ENCODE assay signal across 15 cellular contexts in the genomic region with DNA sequence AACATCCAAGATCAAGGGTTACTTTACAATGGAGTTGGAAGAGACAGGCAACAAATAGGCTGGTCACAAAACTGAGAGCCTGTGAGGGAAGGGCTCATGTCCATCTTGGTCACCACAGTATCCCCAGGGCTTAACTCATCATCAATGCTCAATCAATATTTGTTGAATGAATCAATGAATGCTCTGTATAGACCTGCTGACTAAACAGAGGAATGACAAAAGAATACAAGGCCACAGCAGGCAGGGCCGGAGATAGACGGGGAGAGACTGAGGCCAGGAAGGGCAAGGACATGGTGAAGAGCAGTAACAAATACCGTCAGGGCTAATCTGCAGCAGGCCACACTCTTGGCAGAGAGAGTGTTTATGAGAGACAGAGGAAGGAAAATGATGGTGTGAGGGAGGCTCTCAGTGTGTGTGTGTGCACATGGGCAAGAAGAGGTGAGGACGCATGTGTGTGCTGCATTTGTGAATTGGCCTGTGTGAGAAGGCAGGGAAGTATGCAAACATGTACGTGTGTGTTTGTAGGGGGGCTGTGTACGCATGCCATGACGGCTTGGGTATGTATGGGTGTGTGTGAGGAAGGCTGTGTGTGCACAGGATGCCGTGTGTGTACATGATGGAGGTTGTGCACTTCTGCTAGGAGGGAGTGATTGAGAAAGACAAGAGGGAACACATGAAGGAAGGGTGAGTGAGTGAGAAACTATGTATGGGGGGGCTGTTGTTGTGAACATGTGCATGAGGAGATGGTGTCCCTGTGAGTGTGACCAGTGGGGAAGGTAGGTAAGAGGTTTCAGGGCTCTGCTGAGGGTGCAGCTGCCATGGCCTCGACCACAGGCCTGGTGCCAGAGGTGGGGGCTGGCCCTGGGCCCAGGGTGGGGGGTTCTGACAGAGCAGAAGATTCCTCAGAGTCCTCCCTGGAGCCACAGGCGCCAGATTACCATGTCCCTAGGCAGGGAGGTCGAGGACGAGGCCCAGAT. TPM values are rescaled to one million over a fixed set of nuclear protein-coding genes. Genes with fewer than 3 reads are reported as not detected.
DNase-seq lines count a peak whose midpoint lies in the region; ATAC-seq and TF ChIP-seq lines count a peak whose summit lies in the region.
"Had no signal": no experiment of that assay in that cellular context is flagged by ENCODE, and none has a peak within 500 bp of the region (broad histone marks: within the 10 kb centered on the region; RNA-seq: fewer than 3 reads in every experiment).

No MANE protein-coding gene starts in this region.

- H3K27me3 ChIP-seq in adipocyte (replicated peaks; ENCODE audit: control insufficient read depth, insufficient read depth, low read length) (no peaks in the 10 kb centered on the region), foreskin keratinocyte (no peaks in the 10 kb centered on the region), transverse colon (no peaks in the 10 kb centered on the region)
- H3K27me3 ChIP-seq: pancreas, Peyer's patch had no signal

- peak; percentile 10 for ATAC-seq in foreskin keratinocyte
- ATAC-seq in activated naive CD4-positive, alpha-beta T cell treated with anti-CD3 and anti-CD28 coated beads, Interleukin-2, amount 50 U/mL, for 72 hours, result no peak
- ATAC-seq: activated CD8-positive, alpha-beta T cell treated with anti-CD3 and anti-CD28 coated beads for 36 hours; pancreas; stimulated activated naive CD8-positive, alpha-beta T cell treated with anti-CD3 and anti-CD28 coated beads, Interleukin-15, amount 100 ng/mL, for 72 hours had no signal

- DNase-seq in adipocyte (ENCODE audit: low read depth) (peak; percentile 61), foreskin keratinocyte (no peak), non-pigmented ciliary epithelial cell (ENCODE audit: low read depth) (peak; percentile 27), transverse colon (no peak), NCI-H345 treated with DMSO at 0.1 percent for 48 hours (lab: John Stamatoyannopoulos, UW; ENCODE audit: unreplicated experiment) (no peak)
- no peak for DNase-seq in activated naive CD4-positive, alpha-beta T cell treated with anti-CD3 and anti-CD28 coated beads, Interleukin-2, amount 50 U/mL, for 72 hours (ENCODE audit: low spot score in 2 of 2)
- no peak for DNase-seq in central memory CD4-positive, alpha-beta T cell
- DNase-seq: activated CD8-positive, alpha-beta T cell treated with anti-CD3 and anti-CD28 coated beads for 36 hours; activated naive CD4-positive, alpha-beta T cell treated with anti-CD3 and anti-CD28 coated beads for 36 hours; NCI-H446; pancreas; Peyer's patch; stimulated activated CD4-positive, alpha-beta T cell treated with anti-CD3 and anti-CD28 coated beads, Interleukin-4, amount 100 ng/mL, for 4 hours; stimulated activated naive CD8-positive, alpha-beta T cell treated with anti-CD3 and anti-CD28 coated beads, Interleukin-15, amount 100 ng/mL, for 72 hours had no signal

- H3K4me1 ChIP-seq in adipocyte (ENCODE audit: control insufficient read depth, insufficient read depth, low read length), result peaks cover 40% of the 10 kb centered on the region
- H3K4me1 ChIP-seq in foreskin keratinocyte, result peaks cover 20% of the 10 kb centered on the region
- peaks cover 33 to 46% (median 40%) of the 10 kb centered on the region in 4 donors for H3K4me1 ChIP-seq in transverse colon
- H3K4me1 ChIP-seq: pancreas had no signal

- H3K36me3 Mint-ChIP-seq in activated naive CD4-positive, alpha-beta T cell treated with anti-CD3 and anti-CD28 coated beads, Interleukin-2, amount 50 U/mL, for 72 hours, result no peaks in the 10 kb centered on the region

- WGBS in transverse colon (ENCODE audit: low coverage in 1 of 2), 2 donors, result 55 to 65% methylated on average over 8 to 12 of the region's 12 CpGs

- H3K27ac Mint-ChIP-seq in activated naive CD4-positive, alpha-beta T cell treated with anti-CD3 and anti-CD28 coated beads, Interleukin-2, amount 50 U/mL, for 72 hours, result no peak overlapping the region
- H3K27ac Mint-ChIP-seq: activated CD8-positive, alpha-beta T cell treated with anti-CD3 and anti-CD28 coated beads for 36 hours; activated naive CD4-positive, alpha-beta T cell treated with anti-CD3 and anti-CD28 coated beads for 36 hours; stimulated activated naive CD8-positive, alpha-beta T cell treated with anti-CD3 and anti-CD28 coated beads, Interleukin-15, amount 100 ng/mL, for 72 hours had no signal

- intact Hi-C loops in transverse colon (cut with DNase I; ENCODE audit: low total_unique reads), result no loop called here

- no peak overlapping the region for H3K4me3 ChIP-seq in adipocyte (ENCODE audit: low read length)
- no peak overlapping the region for H3K4me3 ChIP-seq in transverse colon
- H3K4me3 ChIP-seq: pancreas, Peyer's patch had no signal

- TF ChIP-seq CTCF in foreskin keratinocyte (conservative IDR thresholded peaks at IDR 0.05) (no peak), transverse colon (IDR thresholded peaks at IDR 0.05) (no peak)

- in situ Hi-C loops in transverse colon (cut with MboI; ENCODE audit: low pct_ligation_motif_present in 1 of 4, low pct_unique_long_range_greater_than_20kb in 1 of 4, low sequenced_read_pairs in 3 of 4), result no loop called here

- H3K27ac ChIP-seq in foreskin keratinocyte, result no peak overlapping the region
- H3K27ac ChIP-seq in transverse colon, result peak overlapping the region; percentile 55 to 85 (median 65)
- H3K27ac ChIP-seq: pancreas had no signal

- H3K9me3 ChIP-seq in adipocyte (ENCODE audit: control insufficient read depth, low read length) (no peaks in the 10 kb centered on the region), transverse colon (no peaks in the 10 kb centered on the region)
- H3K9me3 ChIP-seq: pancreas, Peyer's patch had no signal

- H3K9ac ChIP-seq in adipocyte (ENCODE audit: low read length), result peak overlapping the region; percentile 38

- H3K9me3 Mint-ChIP-seq in activated naive CD4-positive, alpha-beta T cell treated with anti-CD3 and anti-CD28 coated beads, Interleukin-2, amount 50 U/mL, for 72 hours, result no peaks in the 10 kb centered on the region
- H3K9me3 Mint-ChIP-seq: activated CD8-positive, alpha-beta T cell treated with anti-CD3 and anti-CD28 coated beads for 36 hours; activated naive CD4-positive, alpha-beta T cell treated with anti-CD3 and anti-CD28 coated beads for 36 hours; stimulated activated naive CD8-positive, alpha-beta T cell treated with anti-CD3 and anti-CD28 coated beads, Interleukin-15, amount 100 ng/mL, for 72 hours had no signal

- no peak for TF ChIP-seq POLR2A in transverse colon (IDR thresholded peaks at IDR 0.05)

- H3K36me3 ChIP-seq in adipocyte (ENCODE audit: control insufficient read depth, insufficient read depth, low read length, severe bottlenecking), result no peaks in the 10 kb centered on the region
- no peaks in the 10 kb centered on the region for H3K36me3 ChIP-seq in transverse colon
- H3K36me3 ChIP-seq: pancreas, Peyer's patch had no signal

- TF ChIP-seq EP300 in transverse colon (IDR thresholded peaks at IDR 0.05; ENCODE audit: low read depth), result no peak

RNA-seq across cellular contexts. Expression of a gene that starts 15.4 kb away (rescaled TPM):
- total RNA-seq in foreskin keratinocyte, result 12.1 and 14.8 TPM in 2 replicates
- polyA plus RNA-seq in foreskin keratinocyte, result 4.0 and 5.4 TPM in 2 replicates
- 10 to 100 TPM; 11.7 to 34.4 (median 21.3) TPM for total RNA-seq in transverse colon
- total RNA-seq in activated naive CD4-positive, alpha-beta T cell treated with anti-CD3 and anti-CD28 coated beads, Interleukin-2, amount 50 U/mL, for 72 hours, result 10 to 100 TPM; 12.8 to 16.5 TPM

RNA-seq across cellular contexts. Expression of a gene that starts 46.4 kb away (rescaled TPM):
- total RNA-seq in foreskin keratinocyte (not detected in 2 replicates), transverse colon (1 to 10 TPM; 2.2 to 8.8 (median 5.8) TPM)
- 0.02 TPM in 1 of 2 replicates, not detected in the other for polyA plus RNA-seq in foreskin keratinocyte
- under 1 TPM; 0.29 to 0.68 TPM for total RNA-seq in activated naive CD4-positive, alpha-beta T cell treated with anti-CD3 and anti-CD28 coated beads, Interleukin-2, amount 50 U/mL, for 72 hours
- total RNA-seq: HT-29 had no signal

Comparison
In these comparisons a context has a peak if more than half of its experiments do, and no peak if none do; other contexts are left out.
1. DNase-seq: peak in adipocyte (single experiment) and non-pigmented ciliary epithelial cell (single experiment); none in foreskin keratinocyte (0 of 2), transverse colon (single experiment), activated naive CD4-positive, alpha-beta T cell treated with anti-CD3 and anti-CD28 coated beads, Interleukin-2, amount 50 U/mL, for 72 hours (0 of 2), NCI-H345 treated with DMSO at 0.1 percent for 48 hours (single experiment) and central memory CD4-positive, alpha-beta T cell (single experiment).